In genomic region chr14:47948981-47949380, GRCh38 we compare ENCODE assay signal across 8 cellular contexts.
"Had no signal": no experiment of that assay in that cellular context is flagged by ENCODE, and none has a peak within 500 bp of the region (broad histone marks: within the 10 kb centered on the region; RNA-seq: fewer than 3 reads in every experiment).

No MANE protein-coding gene starts in this region.

- H3K4me3 Mint-ChIP-seq: activated CD4-positive, alpha-beta memory T cell treated with anti-CD3 and anti-CD28 coated beads for 36 hours; activated naive CD8-positive, alpha-beta T cell treated with anti-CD3 and anti-CD28 coated beads for 36 hours; activated T-cell treated with anti-CD3 and anti-CD28 coated beads, Interleukin-2, amount 50 U/mL, for 4 hours had no signal

- H3K9me3 ChIP-seq: ovary had no signal

- H3K36me3 ChIP-seq: ovary had no signal

- H3K27ac Mint-ChIP-seq: activated CD4-positive, alpha-beta memory T cell treated with anti-CD3 and anti-CD28 coated beads for 36 hours; activated naive CD8-positive, alpha-beta T cell treated with anti-CD3 and anti-CD28 coated beads for 36 hours had no signal

- H3K27ac ChIP-seq: ovary had no signal

- H3K4me3 ChIP-seq: ovary had no signal

- H3K27me3 ChIP-seq: ovary had no signal

- DNase-seq: activated CD4-positive, alpha-beta memory T cell treated with anti-CD3 and anti-CD28 coated beads for 36 hours; activated gamma-delta T cell; activated naive CD8-positive, alpha-beta T cell treated with anti-CD3 and anti-CD28 coated beads for 36 hours; activated T-cell treated with anti-CD3 and anti-CD28 coated beads, Interleukin-2, amount 50 U/mL, for 4 hours; dermis blood vessel endothelial cell; ovary; stimulated activated CD4-positive, alpha-beta T cell treated with anti-CD3 and anti-CD28 coated beads, Interleukin-2, amount 100 ng/mL, for 48 hours; stimulated activated naive CD8-positive, alpha-beta T cell treated with anti-CD3 and anti-CD28 coated beads, Interleukin-15, Interleukin-2, amounts not matched to agents 100 U/mL and 50 U/mL, for 24 hours had no signal

- H3K9me3 Mint-ChIP-seq: activated T-cell treated with anti-CD3 and anti-CD28 coated beads, Interleukin-2, amount 50 U/mL, for 4 hours had no signal

- H3K27me3 Mint-ChIP-seq: activated CD4-positive, alpha-beta memory T cell treated with anti-CD3 and anti-CD28 coated beads for 36 hours; activated naive CD8-positive, alpha-beta T cell treated with anti-CD3 and anti-CD28 coated beads for 36 hours had no signal

- H3K36me3 Mint-ChIP-seq: activated CD4-positive, alpha-beta memory T cell treated with anti-CD3 and anti-CD28 coated beads for 36 hours; activated naive CD8-positive, alpha-beta T cell treated with anti-CD3 and anti-CD28 coated beads for 36 hours had no signal

- H3K4me1 Mint-ChIP-seq: activated naive CD8-positive, alpha-beta T cell treated with anti-CD3 and anti-CD28 coated beads for 36 hours had no signal
